8 cellular contexts compared by ENCODE assay signal in genomic region chr6:149004664-149005063, GRCh38.
"Had no signal": no experiment of that assay in that cellular context is flagged by ENCODE, and none has a peak within 500 bp of the region (broad histone marks: within the 10 kb centered on the region; RNA-seq: fewer than 3 reads in every experiment).

No MANE protein-coding gene starts in this region.

- H3K4me3 Mint-ChIP-seq: GM23338, H9 had no signal

- ATAC-seq: GM23338 had no signal

- H3K4me2 ChIP-seq: GM23338 had no signal

- H3K4me1 Mint-ChIP-seq: H9 had no signal

- H2AFZ ChIP-seq: GM23338 had no signal

- FAIRE-seq: H1, H54 had no signal

- DNase-seq: H9, HCEC 1CT, IMR-90, KBM-7 had no signal

- H3K27ac ChIP-seq: HL-60 had no signal

- H3K4me3 ChIP-seq: GM23338 had no signal

- H3K27ac Mint-ChIP-seq: GM23338 had no signal
